Comparison of ENCODE assay signal across 13 cellular contexts in genomic region chr3:188205992-188206416, GRCh38. TPM values are rescaled to one million over a fixed set of nuclear protein-coding genes. Genes with fewer than 3 reads are reported as not detected.
A peak's percentile ranks its signal among the peaks of the same experiment; 100 is the strongest.
DNase-seq lines count a peak whose midpoint lies in the region; ATAC-seq, FAIRE-seq and TF ChIP-seq lines count a peak whose summit lies in the region.
"Had no signal": no experiment of that assay in that cellular context is flagged by ENCODE, and none has a peak within 500 bp of the region (broad histone marks: within the 10 kb centered on the region; RNA-seq: fewer than 3 reads in every experiment).

No MANE protein-coding gene starts in this region.

- ATAC-seq in A549 (peak; percentile 75 to 84), HG03280 (IDR thresholded peaks at IDR 0.05; ENCODE audit: unreplicated experiment) (peak; percentile 54)

- no peak for TF ChIP-seq POLR2A in A549 (IDR thresholded peaks at IDR 0.05; ENCODE audit: low read length)

- H3K27ac ChIP-seq in A549 (peak overlapping the region; percentile 3 to 52; a peak in 5 of 6 replicates), dorsolateral prefrontal cortex (no peak overlapping the region)
- H3K27ac ChIP-seq: BLaER1, lower lobe of right lung, spleen had no signal

- H3K27me3 ChIP-seq in dorsolateral prefrontal cortex: no peaks in the 10 kb centered on the region
- H3K27me3 ChIP-seq: BLaER1, spleen had no signal

- no peaks in the 10 kb centered on the region for H3K9me3 ChIP-seq in A549
- H3K9me3 ChIP-seq: BLaER1, lower lobe of right lung, spleen had no signal

- peaks cover 13% of the 10 kb centered on the region for H3K4me1 Mint-ChIP-seq in mesothelial cell of epicardium

- TF ChIP-seq CTCF in A549 (IDR thresholded peaks at IDR 0.05) (no peak), astrocyte of the cerebellum (IDR thresholded peaks at IDR 0.05; ENCODE audit: low read depth, low read length, missing control alignments) (peak; percentile 10), mesothelial cell of epicardium (IDR thresholded peaks at IDR 0.05; ENCODE audit: unreplicated experiment) (peak; percentile 48), dorsolateral prefrontal cortex (IDR thresholded peaks at IDR 0.05 in 54 of 56, conservative IDR thresholded peaks at IDR 0.05 in 2 of 56; ENCODE audit: low read depth in 1 of 56, partially characterized antibody in 56 of 56) (peak in 2 of 56 donors; percentile 10 to 20)

- no peaks in the 10 kb centered on the region for H3K9me3 Mint-ChIP-seq in mesothelial cell of epicardium

- H3K27ac Mint-ChIP-seq in mesothelial cell of epicardium: no peak overlapping the region

- DNase-seq in A549 (ENCODE audit: low read depth in 1 of 2, low spot score in 1 of 2) (peak in 1 of 2 experiments; percentile 64), astrocyte of the cerebellum (ENCODE audit: low read depth) (no peak), mesothelial cell of epicardium (ENCODE audit: low spot score in 2 of 2, unreplicated experiment in 2 of 2) (no peak), MV-4-11 (lab: John Stamatoyannopoulos, UW) (no peak), dorsolateral prefrontal cortex (no peak), NOMO-1 (lab: John Stamatoyannopoulos, UW; ENCODE audit: unreplicated experiment in 2 of 2) (no peak), EL (no peak)
- DNase-seq: KBM-7, lower lobe of right lung, NCI-H446 treated with DMSO at 0.1 percent for 48 hours, spleen had no signal

- in situ Hi-C loops in astrocyte of the cerebellum (cut with HindIII; ENCODE audit: low sequenced_read_pairs): no loop called here

- H3K36me3 Mint-ChIP-seq in mesothelial cell of epicardium: peaks cover 8% of the 10 kb centered on the region

- POLR2A ChIA-PET in A549 (lab: Yijun Ruan, JAX): no interaction called here

- H3K4me1 ChIP-seq in A549: peaks cover 45% of the 10 kb centered on the region

- H3K4me3 ChIP-seq in A549 (no peak overlapping the region), astrocyte of the cerebellum (ENCODE audit: low read depth, low read length) (no peak overlapping the region), dorsolateral prefrontal cortex (no peak overlapping the region)
- H3K4me3 ChIP-seq: BLaER1, lower lobe of right lung, spleen had no signal

- 60% methylated on average over 6 of the region's 7 CpGs for WGBS in A549 (ENCODE audit: missing lambda C conversion rate)

- intact Hi-C loops in dorsolateral prefrontal cortex (cut with DNase I): no loop called here

- no peak for TF ChIP-seq EP300 in A549 (IDR thresholded peaks at IDR 0.05)

- no peak for FAIRE-seq in A549 (lab: Jason Lieb, UNC)

- peak in 1 of 2 experiments; percentile 26; a peak in 1 of 5 replicates for TF ChIP-seq RAD21 in A549 (conservative IDR thresholded peaks at IDR 0.05 in 1 of 2, IDR thresholded peaks at IDR 0.05 in 1 of 2)

- no peaks in the 10 kb centered on the region for H3K27me3 Mint-ChIP-seq in mesothelial cell of epicardium (ENCODE audit: low read depth)

- H3K4me3 Mint-ChIP-seq in mesothelial cell of epicardium: no peak overlapping the region

- CTCF ChIA-PET in A549 (lab: Yijun Ruan, JAX): interaction anchor here (0.6 to 1.4 kb wide), 7 partner anchors 22 to 752 kb away, joined by 3 read pairs; no protein-coding TSS in a partner anchor

- H3K4me2 ChIP-seq in A549: peak overlapping the region; percentile 33; the same call in 1 of the 3 replicates
- H3K4me2 ChIP-seq: BLaER1 had no signal

TF ChIP-seq in A549, 52 proteins besides CTCF, POLR2A, EP300 and RAD21:
- TF ChIP-seq E2F6 (IDR thresholded peaks at IDR 0.05; ENCODE audit: borderline replicate concordance, low read depth): no peak
- no peak for TF ChIP-seq PHF8 (IDR thresholded peaks at IDR 0.05; ENCODE audit: borderline replicate concordance, low read depth)
- TF ChIP-seq JUN (IDR thresholded peaks at IDR 0.05): no peak
- TF ChIP-seq ZNF302 (CRISPR knock-in tag; IDR thresholded peaks at IDR 0.05): no peak
- no peak for TF ChIP-seq POLR2AphosphoS2 (conservative IDR thresholded peaks at IDR 0.05; ENCODE audit: low read length)
- TF ChIP-seq RCOR1 (IDR thresholded peaks at IDR 0.05; ENCODE audit: low read depth, low read length): no peak
- TF ChIP-seq NR3C1 (IDR thresholded peaks at IDR 0.05): no peak
- TF ChIP-seq ZC3H11A (IDR thresholded peaks at IDR 0.05): no peak
- TF ChIP-seq FOSB (CRISPR knock-in tag; IDR thresholded peaks at IDR 0.05): no peak
- TF ChIP-seq CBX8 (IDR thresholded peaks at IDR 0.05): no peak
- no peak for TF ChIP-seq MYC (IDR thresholded peaks at IDR 0.05; ENCODE audit: borderline replicate concordance, low read length)
- no peak for TF ChIP-seq CHD4 (IDR thresholded peaks at IDR 0.05; ENCODE audit: borderline replicate concordance)
- no peak for TF ChIP-seq ZFP36 (IDR thresholded peaks at IDR 0.05; ENCODE audit: borderline replicate concordance, partially characterized antibody)
- TF ChIP-seq HEYL (CRISPR knock-in tag; IDR thresholded peaks at IDR 0.05): no peak
- no peak for TF ChIP-seq NFE2L2 (conservative IDR thresholded peaks at IDR 0.05; ENCODE audit: low read length)
- no peak for TF ChIP-seq GATA3 (IDR thresholded peaks at IDR 0.05; ENCODE audit: borderline replicate concordance)
- no peak for TF ChIP-seq HOXA7 (CRISPR knock-in tag; IDR thresholded peaks at IDR 0.05)
- TF ChIP-seq SMC3 (IDR thresholded peaks at IDR 0.05): no peak
- TF ChIP-seq MAZ (IDR thresholded peaks at IDR 0.05; ENCODE audit: borderline replicate concordance, low read depth, low read length): no peak

RNA-seq across cellular contexts. Expression of gene LPP, which starts 52.0 kb away (rescaled TPM):
- polyA plus RNA-seq in A549 (2011; rRNA removed) (30.4 and 30.8 TPM in 2 replicates), A549 (2017; fragmentation: RNase III; extraction: RNeasy Plus Mini Kit Qiagen cat#74134 plus additional on column Dnase treatment) (11.0 to 14.9 TPM (median 12.2 TPM) in 3 replicates)
- polyA plus RNA-seq in A549 (2012; cell fraction: cytosol; rRNA removed): 3.4 and 5.3 TPM in 2 replicates
- 11.9 and 13.1 TPM in 2 replicates for polyA plus RNA-seq in A549 (2012; cell fraction: nucleus; rRNA removed)
- 405 and 592 TPM in 2 replicates for polyA minus RNA-seq in A549 (2011; rRNA and poly(A)+ RNA removed)
- total RNA-seq in mesothelial cell of epicardium (124 to 132 TPM (median 131 TPM) in 3 replicates), dorsolateral prefrontal cortex (100 to 1,000 TPM in 9 of 120 experiments, 10 to 100 TPM in 111; 32.7 to 187 (median 61.2) TPM)

Comparison
In these comparisons a context has a peak if more than half of its experiments do, and no peak if none do; other contexts are left out.
1. H3K27ac ChIP-seq: peak in A549 (2 of 2); none in dorsolateral prefrontal cortex (0 of 59).